ENCODE assay signal across 8 cellular contexts in the genomic region with DNA sequence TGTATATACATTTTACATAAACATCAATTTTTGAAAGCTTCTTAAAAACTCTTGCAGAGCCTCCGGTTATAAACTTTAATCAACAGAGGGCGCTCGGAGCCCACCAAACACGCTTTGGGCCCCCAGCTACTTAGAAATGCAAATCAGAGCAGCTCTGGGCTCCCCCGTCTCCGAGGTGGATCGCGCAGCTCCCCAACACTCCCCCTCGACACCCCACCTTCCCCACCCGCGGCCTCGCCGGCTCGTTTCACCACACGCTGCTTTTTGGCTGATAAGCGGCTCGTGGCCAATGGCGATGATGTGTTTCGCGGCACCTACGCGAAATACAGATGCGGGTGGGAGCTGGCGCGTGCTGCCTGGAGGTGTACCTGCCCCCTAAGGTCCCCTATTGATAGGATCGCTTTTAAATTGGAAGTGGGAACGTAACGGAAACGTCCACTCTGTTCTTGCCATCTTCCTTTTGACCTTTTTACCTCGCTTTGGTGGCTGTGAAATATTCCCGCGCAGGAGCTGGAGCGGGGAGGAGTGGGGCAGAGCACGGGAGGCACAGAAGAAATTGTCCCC. TPM values are rescaled to one million over a fixed set of nuclear protein-coding genes. Genes with fewer than 3 reads are reported as not detected.
A peak's percentile ranks its signal among the peaks of the same experiment; 100 is the strongest.
DNase-seq lines count a peak whose midpoint lies in the region; ATAC-seq, FAIRE-seq and TF ChIP-seq lines count a peak whose summit lies in the region.

No MANE protein-coding gene starts in this region.

- H3K36me3 Mint-ChIP-seq in astrocyte (ENCODE audit: low read depth, unreplicated experiment) = peaks cover 3% of the 10 kb centered on the region

- no peaks in the 10 kb centered on the region for H3K9me3 ChIP-seq in astrocyte (ENCODE audit: insufficient read depth, low read depth, low read length)

- H4K20me1 ChIP-seq in astrocyte (ENCODE audit: insufficient read depth, low read length) = peaks cover 11% of the 10 kb centered on the region

- H3K4me2 ChIP-seq in astrocyte (ENCODE audit: low read length) = peak overlapping the region; percentile 99

- peaks cover 12% of the 10 kb centered on the region for H3K79me2 ChIP-seq in astrocyte (ENCODE audit: insufficient read depth, low read length)

- peaks cover 26% of the 10 kb centered on the region for H3K27me3 Mint-ChIP-seq in astrocyte (ENCODE audit: low read depth, unreplicated experiment)

- H3K36me3 ChIP-seq in astrocyte (ENCODE audit: insufficient read depth, low read length) (no peaks in the 10 kb centered on the region), rectal smooth muscle tissue (ENCODE audit: control insufficient read depth, insufficient read depth, low read length) (no peaks in the 10 kb centered on the region)

- H3K9ac ChIP-seq in astrocyte (ENCODE audit: low read length) (peak overlapping the region; percentile 72), rectal smooth muscle tissue (ENCODE audit: low read length) (no peak overlapping the region)

- H3K27ac ChIP-seq in astrocyte (ENCODE audit: low read depth, low read length) (no peak overlapping the region), rectal smooth muscle tissue (ENCODE audit: low read depth, low read length) (no peak overlapping the region)

- peak overlapping the region; percentile 88 for H3K4me3 Mint-ChIP-seq in astrocyte (ENCODE audit: unreplicated experiment)

- H3K4me1 ChIP-seq in astrocyte (ENCODE audit: insufficient read depth, low read length) (peaks cover 11% of the 10 kb centered on the region), rectal smooth muscle tissue (ENCODE audit: control insufficient read depth, insufficient read depth, low read length) (peaks cover 5% of the 10 kb centered on the region)

- peak overlapping the region; percentile 82 for H2AFZ ChIP-seq in astrocyte (ENCODE audit: low read depth, low read length)

- H3K27ac Mint-ChIP-seq in astrocyte (ENCODE audit: unreplicated experiment) = no peak overlapping the region

- H3K9me3 Mint-ChIP-seq in astrocyte (ENCODE audit: unreplicated experiment) = peaks cover 10% of the 10 kb centered on the region

- no peak for ATAC-seq in GM18519 (IDR thresholded peaks at IDR 0.05; ENCODE audit: low FRiP score, unreplicated experiment)

- in situ Hi-C loops in GM13976 (cut with MboI; ENCODE audit: low sequenced_read_pairs, unreplicated experiment) = loop anchor here (10.0 kb wide), 1 partner anchor 852 kb away; no protein-coding TSS in a partner anchor

- TF ChIP-seq CTCF in GM13976 (IDR thresholded peaks at IDR 0.05; ENCODE audit: borderline replicate concordance, control extremely low read depth, extremely low read depth, insufficient read depth, missing control alignments) = peak; percentile 50
- peak; percentile 57 for TF ChIP-seq CTCF in astrocyte (IDR thresholded peaks at IDR 0.05; ENCODE audit: insufficient read depth, low read depth, low read length)

- peaks cover 6% of the 10 kb centered on the region for H3K4me1 Mint-ChIP-seq in astrocyte (ENCODE audit: low read depth, unreplicated experiment)

- DNase-seq in 8988T (peak; percentile 76), GM13976 (ENCODE audit: low spot score) (peak; percentile 82), NCI-H1436 (lab: John Stamatoyannopoulos, UW) (peak; percentile 81), T-helper 22 cell (ENCODE audit: low read depth) (peak; percentile 30), astrocyte (ENCODE audit: low read depth) (peak; percentile 41), hippocampal formation (lab: John Stamatoyannopoulos, UW) (peak; percentile 45 to 68)

- H3K4me3 ChIP-seq in astrocyte (ENCODE audit: insufficient read depth, low read depth, low read length) (peak overlapping the region; percentile 60), rectal smooth muscle tissue (ENCODE audit: low read length) (peak overlapping the region; percentile 82)

- peaks cover 2% of the 10 kb centered on the region for H3K27me3 ChIP-seq in astrocyte (ENCODE audit: insufficient read depth, low read length)
- peaks cover 15% of the 10 kb centered on the region for H3K27me3 ChIP-seq in rectal smooth muscle tissue (ENCODE audit: control insufficient read depth, insufficient read depth, low read length)

- FAIRE-seq in astrocyte (lab: Jason Lieb, UNC) = no peak

RNA-seq across cellular contexts. Expression of gene KIF26B, which starts 1.6 kb away (rescaled TPM):
- total RNA-seq in astrocyte = 6.8 and 11.4 TPM in 2 replicates

Comparison
In these comparisons a context has a peak if more than half of its experiments do, and no peak if none do; other contexts are left out.
1. DNase-seq: peak in every context shown above with its lines; median percentile 82 in GM13976; 81 in NCI-H1436; 76 in 8988T; 56 in hippocampal formation; 41 in astrocyte; 30 in T-helper 22 cell.